9 cellular contexts compared by ENCODE assay signal in the genomic region with DNA sequence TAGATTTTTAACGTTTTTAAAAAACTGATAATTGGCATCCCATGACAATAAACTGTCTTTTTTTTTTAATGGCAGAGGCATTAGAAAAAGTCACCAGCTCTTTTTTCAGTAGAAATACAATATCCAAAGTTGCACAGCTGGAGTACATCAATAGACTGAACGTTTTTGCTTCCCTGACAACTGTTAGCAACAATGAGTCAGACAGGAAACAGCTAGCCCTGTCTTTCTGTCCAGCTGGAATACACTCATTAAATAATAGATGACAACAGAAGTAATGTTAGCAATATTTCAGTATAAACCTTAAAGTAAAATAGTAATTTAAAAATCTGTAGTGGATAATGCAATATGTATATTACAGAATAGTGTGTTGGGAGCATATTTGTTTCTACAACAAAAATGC.
DNase-seq lines count a peak whose midpoint lies in the region; ATAC-seq and TF ChIP-seq lines count a peak whose summit lies in the region.
"Had no signal": no experiment of that assay in that cellular context is flagged by ENCODE, and none has a peak within 500 bp of the region (broad histone marks: within the 10 kb centered on the region; RNA-seq: fewer than 3 reads in every experiment).

No MANE protein-coding gene starts in this region.

- H3K27me3 ChIP-seq in colonic mucosa (no peaks in the 10 kb centered on the region), right lobe of liver (no peaks in the 10 kb centered on the region), vagina (no peaks in the 10 kb centered on the region)

- H3K9me3 ChIP-seq in colonic mucosa = no peaks in the 10 kb centered on the region
- H3K9me3 ChIP-seq in right lobe of liver = no peaks in the 10 kb centered on the region
- H3K9me3 ChIP-seq in vagina = no peaks in the 10 kb centered on the region

- TF ChIP-seq POLR2A in right lobe of liver (IDR thresholded peaks at IDR 0.05) (no peak), vagina (IDR thresholded peaks at IDR 0.05) (no peak)

- 27% methylated on average over 2 of the region's 2 CpGs for WGBS in right lobe of liver (ENCODE audit: insufficient coverage, low coverage, low lambda C conversion rate, missing lambda C conversion rate)

- no peak overlapping the region for H3K4me3 ChIP-seq in colonic mucosa
- H3K4me3 ChIP-seq in right lobe of liver = no peak overlapping the region
- no peak overlapping the region for H3K4me3 ChIP-seq in vagina

- H3K4me1 ChIP-seq in colonic mucosa = no peaks in the 10 kb centered on the region
- no peaks in the 10 kb centered on the region for H3K4me1 ChIP-seq in right lobe of liver
- peaks cover 22% of the 10 kb centered on the region for H3K4me1 ChIP-seq in vagina

- TF ChIP-seq CTCF in colonic mucosa (IDR thresholded peaks at IDR 0.05) (no peak), right lobe of liver (IDR thresholded peaks at IDR 0.05) (no peak), vagina (IDR thresholded peaks at IDR 0.05) (no peak)

- DNase-seq in NCI-H510A treated with DMSO at 0.1 percent for 48 hours (lab: John Stamatoyannopoulos, UW) (peak; percentile 9), NCI-H510A (lab: John Stamatoyannopoulos, UW) (no peak), colonic mucosa (no peak), right lobe of liver (no peak), vagina (ENCODE audit: extremely low spot score in 2 of 2) (no peak)
- DNase-seq in activated T-cell treated with anti-CD3 and anti-CD28 coated beads, Interleukin-2, amount 50 U/mL, for 48 hours = no peak
- DNase-seq: AML-193 had no signal

- H3K36me3 ChIP-seq in colonic mucosa (no peaks in the 10 kb centered on the region), right lobe of liver (no peaks in the 10 kb centered on the region), vagina (no peaks in the 10 kb centered on the region)

- intact Hi-C loops in colonic mucosa (cut with DNase I) (no loop called here), right lobe of liver (cut with DNase I) (no loop called here), vagina (cut with DNase I) (no loop called here)

- H3K9ac ChIP-seq in colonic mucosa (ENCODE audit: low read depth in 2 of 2, low read length in 2 of 2) = no peak overlapping the region

- H3K27ac ChIP-seq in colonic mucosa (peak overlapping the region; percentile 35), right lobe of liver (no peak overlapping the region), vagina (peak overlapping the region; percentile 77)

- ATAC-seq in right lobe of liver (peak in 3 of 4 donors; percentile 40 to 72 (median 52)), GM21381 (IDR thresholded peaks at IDR 0.05; ENCODE audit: unreplicated experiment) (no peak), GM21717 (IDR thresholded peaks at IDR 0.05; ENCODE audit: unreplicated experiment) (no peak)

Comparison
In these comparisons a context has a peak if more than half of its experiments do, and no peak if none do; other contexts are left out.
1. H3K27ac ChIP-seq: peak in colonic mucosa (single experiment) and vagina (single experiment); none in right lobe of liver (0 of 3).
2. ATAC-seq: peak in right lobe of liver (3 of 4); none in GM21381 (single experiment) and GM21717 (single experiment).